10 cellular contexts compared by ENCODE assay signal in the genomic region with DNA sequence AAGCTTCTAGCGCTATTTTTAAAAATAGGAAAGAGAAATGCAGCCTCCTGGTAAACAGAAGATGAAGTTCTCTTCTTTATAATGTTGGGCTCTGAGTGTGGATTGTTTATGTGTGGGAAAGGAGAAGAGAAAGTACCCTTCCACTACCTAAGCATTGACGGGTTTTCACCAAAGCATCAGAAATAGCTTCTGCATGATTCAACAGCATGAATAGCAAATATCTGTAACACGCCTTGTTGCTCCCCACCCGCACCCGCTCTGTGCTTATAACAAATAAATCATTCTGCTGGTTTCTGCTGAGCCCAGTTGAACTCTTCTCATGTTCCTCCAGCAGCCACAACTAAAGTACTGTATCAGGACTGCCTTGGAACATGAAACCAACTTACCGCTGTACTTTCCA. TPM values are rescaled to one million over a fixed set of nuclear protein-coding genes. Genes with fewer than 3 reads are reported as not detected.
A peak's percentile ranks its signal among the peaks of the same experiment; 100 is the strongest.
DNase-seq lines count a peak whose midpoint lies in the region; ATAC-seq and TF ChIP-seq lines count a peak whose summit lies in the region.
"Had no signal": no experiment of that assay in that cellular context is flagged by ENCODE, and none has a peak within 500 bp of the region (broad histone marks: within the 10 kb centered on the region; RNA-seq: fewer than 3 reads in every experiment).

No MANE protein-coding gene starts in this region.

- H3K9me3 Mint-ChIP-seq in activated naive CD8-positive, alpha-beta T cell treated with anti-CD3 and anti-CD28 coated beads, Interleukin-2, amount 50 U/mL, for 24 hours: no peaks in the 10 kb centered on the region

- H3K27me3 ChIP-seq in transverse colon (no peaks in the 10 kb centered on the region), WERI-Rb-1 (ENCODE audit: insufficient read depth, low read depth, severe bottlenecking) (no peaks in the 10 kb centered on the region)
- no peaks in the 10 kb centered on the region for H3K27me3 ChIP-seq in effector memory CD4-positive, alpha-beta T cell (replicated peaks; ENCODE audit: control insufficient read depth, insufficient read depth, low read length, poor library complexity, severe bottlenecking)

- peak overlapping the region; percentile 57 for H3K27ac Mint-ChIP-seq in activated naive CD8-positive, alpha-beta T cell treated with anti-CD3 and anti-CD28 coated beads, Interleukin-2, amount 50 U/mL, for 24 hours

- in situ Hi-C loops in transverse colon (cut with MboI; ENCODE audit: low pct_ligation_motif_present in 1 of 4, low pct_unique_long_range_greater_than_20kb in 1 of 4, low sequenced_read_pairs in 3 of 4): no loop called here

- H3K9me3 ChIP-seq in transverse colon (no peaks in the 10 kb centered on the region), WERI-Rb-1 (ENCODE audit: severe bottlenecking) (no peaks in the 10 kb centered on the region)
- H3K9me3 ChIP-seq in effector memory CD4-positive, alpha-beta T cell (ENCODE audit: control insufficient read depth, low read length): no peaks in the 10 kb centered on the region
- H3K9me3 ChIP-seq: A549 had no signal

- no peaks in the 10 kb centered on the region for H3K4me1 ChIP-seq in transverse colon
- H3K4me1 ChIP-seq in effector memory CD4-positive, alpha-beta T cell (ENCODE audit: control insufficient read depth, insufficient read depth, low read length, poor library complexity, severe bottlenecking): no peaks in the 10 kb centered on the region
- H3K4me1 ChIP-seq: A549 had no signal

- no peaks in the 10 kb centered on the region for H3K36me3 Mint-ChIP-seq in activated naive CD8-positive, alpha-beta T cell treated with anti-CD3 and anti-CD28 coated beads, Interleukin-2, amount 50 U/mL, for 24 hours (ENCODE audit: low read depth)

- intact Hi-C loops in transverse colon (cut with DNase I; ENCODE audit: low total_unique reads): no loop called here

- H3K27me3 Mint-ChIP-seq in activated naive CD8-positive, alpha-beta T cell treated with anti-CD3 and anti-CD28 coated beads, Interleukin-2, amount 50 U/mL, for 24 hours: no peaks in the 10 kb centered on the region

- H3K27ac ChIP-seq in transverse colon (peak overlapping the region in 2 of 4 donors; percentile 28 to 52), WERI-Rb-1 (no peak overlapping the region)
- H3K27ac ChIP-seq in effector memory CD4-positive, alpha-beta T cell (ENCODE audit: insufficient read depth, low read length, poor library complexity, severe bottlenecking): no peak overlapping the region
- H3K27ac ChIP-seq: A549, KMS-11 had no signal

- WGBS in transverse colon (ENCODE audit: low coverage in 1 of 2), 2 donors: 54 to 69% methylated on average over 3 to 6 of the region's 6 CpGs

- TF ChIP-seq EP300 in transverse colon (IDR thresholded peaks at IDR 0.05; ENCODE audit: low read depth): no peak

- ATAC-seq in activated CD4-positive, CD25-positive, alpha-beta regulatory T cell treated with anti-CD3 and anti-CD28 coated beads, Interleukin-2, amount 50 U/mL, for 24 hours: peak; percentile 33 to 35
- peak; percentile 92 for ATAC-seq in HG03095 (IDR thresholded peaks at IDR 0.05; ENCODE audit: unreplicated experiment)
- ATAC-seq in activated naive CD8-positive, alpha-beta T cell treated with anti-CD3 and anti-CD28 coated beads, Interleukin-2, amount 50 U/mL, for 24 hours: no peak

- peaks cover 5% of the 10 kb centered on the region for H3K4me1 Mint-ChIP-seq in activated naive CD8-positive, alpha-beta T cell treated with anti-CD3 and anti-CD28 coated beads, Interleukin-2, amount 50 U/mL, for 24 hours

- H3K4me3 ChIP-seq in transverse colon: no peak overlapping the region
- no peak overlapping the region for H3K4me3 ChIP-seq in effector memory CD4-positive, alpha-beta T cell (ENCODE audit: insufficient read depth, low read depth, low read length, poor library complexity, severe bottlenecking)
- no peak overlapping the region for H3K4me3 ChIP-seq in WERI-Rb-1 (ENCODE audit: low read depth, low read length)
- H3K4me3 ChIP-seq: A549 had no signal

- H3K36me3 ChIP-seq in transverse colon: no peaks in the 10 kb centered on the region
- H3K36me3 ChIP-seq in effector memory CD4-positive, alpha-beta T cell (ENCODE audit: control insufficient read depth, insufficient read depth, low read length): no peaks in the 10 kb centered on the region
- no peaks in the 10 kb centered on the region for H3K36me3 ChIP-seq in WERI-Rb-1

- TF ChIP-seq CTCF in transverse colon (IDR thresholded peaks at IDR 0.05): no peak
- TF ChIP-seq CTCF in WERI-Rb-1 (IDR thresholded peaks at IDR 0.05; ENCODE audit: low read depth, low read length): no peak

- TF ChIP-seq POLR2A in transverse colon (IDR thresholded peaks at IDR 0.05): no peak

- DNase-seq in activated CD4-positive, CD25-positive, alpha-beta regulatory T cell (lab: John Stamatoyannopoulos, UW): no peak
- no peak for DNase-seq in activated naive CD8-positive, alpha-beta T cell treated with anti-CD3 and anti-CD28 coated beads, Interleukin-2, amount 50 U/mL, for 24 hours
- DNase-seq in transverse colon: peak; percentile 32
- DNase-seq in effector memory CD4-positive, alpha-beta T cell: no peak
- no peak for DNase-seq in WERI-Rb-1
- DNase-seq in 8988T: no peak

- H3K4me3 Mint-ChIP-seq in activated naive CD8-positive, alpha-beta T cell treated with anti-CD3 and anti-CD28 coated beads, Interleukin-2, amount 50 U/mL, for 24 hours: no peak overlapping the region

RNA-seq across cellular contexts. Expression of a gene that starts 20.7 kb away (rescaled TPM):
- total RNA-seq in transverse colon: 1 to 10 TPM in 2 of 4 donors, under 1 TPM in 1, not detected in 1; 0.27 to 6.6 (median 2.1) TPM
